ENCODE assay signal across 9 cellular contexts in the genomic region with DNA sequence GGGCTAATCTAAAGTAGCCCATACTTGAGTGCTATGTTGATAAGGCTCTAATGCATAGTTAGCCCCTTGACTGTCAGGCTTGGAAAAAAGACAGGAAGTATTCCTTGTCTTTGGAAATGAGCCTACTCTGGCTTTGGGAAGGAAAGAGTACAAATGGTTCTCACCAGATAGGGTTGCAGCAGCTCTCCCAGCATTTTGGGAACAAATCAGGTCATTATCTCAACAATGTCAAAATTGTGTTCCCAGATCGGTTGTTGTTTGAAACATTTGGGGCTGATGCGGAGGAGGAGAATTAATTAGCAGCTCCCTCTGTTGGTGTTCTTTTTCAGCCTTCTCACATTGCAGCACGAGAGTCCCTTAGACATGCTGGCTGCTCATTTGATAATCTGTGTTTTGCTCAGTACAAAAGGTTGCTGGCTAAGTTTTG. TPM values are rescaled to one million over a fixed set of nuclear protein-coding genes. Genes with fewer than 3 reads are reported as not detected.
A peak's percentile ranks its signal among the peaks of the same experiment; 100 is the strongest.
DNase-seq lines count a peak whose midpoint lies in the region; ATAC-seq and TF ChIP-seq lines count a peak whose summit lies in the region.
"Had no signal": no experiment of that assay in that cellular context is flagged by ENCODE, and none has a peak within 500 bp of the region (broad histone marks: within the 10 kb centered on the region; RNA-seq: fewer than 3 reads in every experiment).

No MANE protein-coding gene starts in this region.

- H3K4me1 ChIP-seq in MM.1S (ENCODE audit: low read length) (no peaks in the 10 kb centered on the region), lung (ENCODE audit: control insufficient read depth in 2 of 2, insufficient read depth in 2 of 2, low read length in 2 of 2) (peaks cover 0 to 10% of the 10 kb centered on the region in 2 donors)

- CTCF ChIA-PET in RWPE1 (lab: Yijun Ruan, JAX), result no interaction called here

- H3K4me2 ChIP-seq in MM.1S (ENCODE audit: low read depth, low read length), result no peak overlapping the region

- H3K9ac ChIP-seq in MM.1S (ENCODE audit: low read length), result no peak overlapping the region

- H2AFZ ChIP-seq in MM.1S (ENCODE audit: low read length), result no peak overlapping the region

- H3K27ac ChIP-seq in MM.1S (ENCODE audit: low read length) (no peak overlapping the region), lung (ENCODE audit: low read depth in 1 of 2, low read length in 1 of 2) (peak overlapping the region in 1 of 2 donors; percentile 74), RWPE1 (no peak overlapping the region)

- ATAC-seq in lung (ENCODE audit: insufficient read depth, low FRiP score), result peak; percentile 54
- no peak for ATAC-seq in GM18520 (IDR thresholded peaks at IDR 0.05; ENCODE audit: unreplicated experiment)
- ATAC-seq in HG03280 (IDR thresholded peaks at IDR 0.05; ENCODE audit: unreplicated experiment), result no peak

- H3K9me3 ChIP-seq in MM.1S (replicated peaks; ENCODE audit: insufficient read depth, low read length) (no peaks in the 10 kb centered on the region), lung (ENCODE audit: control insufficient read depth in 2 of 2, insufficient read depth in 1 of 2, low read length in 1 of 2) (no peaks in the 10 kb centered on the region)

- H3K9me2 ChIP-seq in MM.1S (replicated peaks; ENCODE audit: insufficient read depth, low read length), result no peaks in the 10 kb centered on the region

- no peaks in the 10 kb centered on the region for H3F3A ChIP-seq in MM.1S (ENCODE audit: insufficient read depth, low read length)

- no peaks in the 10 kb centered on the region for H3K36me3 ChIP-seq in MM.1S (replicated peaks; ENCODE audit: insufficient read depth, low read length)
- H3K36me3 ChIP-seq in lung (ENCODE audit: control insufficient read depth in 2 of 2, insufficient read depth in 2 of 2, low read length in 2 of 2), result peaks cover 0 to 7% of the 10 kb centered on the region in 2 donors

- POLR2A ChIA-PET in RWPE1 (lab: Yijun Ruan, JAX; ENCODE audit: low non-redundant PET), result no interaction called here

- WGBS in lung, 2 donors, result 12 to 43% methylated on average over 3 of the region's 3 CpGs

- H4K20me1 ChIP-seq in MM.1S (ENCODE audit: insufficient read depth, low read length), result no peaks in the 10 kb centered on the region

- H3K4me3 ChIP-seq in MM.1S (ENCODE audit: low read length), result no peak overlapping the region
- H3K4me3 ChIP-seq in lung, result no peak overlapping the region

- H3K27me3 ChIP-seq in MM.1S (replicated peaks; ENCODE audit: insufficient read depth, low read length), result no peaks in the 10 kb centered on the region
- no peaks in the 10 kb centered on the region for H3K27me3 ChIP-seq in lung (ENCODE audit: control insufficient read depth, insufficient read depth)

- peak; percentile 14 for DNase-seq in A172 (ENCODE audit: low spot score)
- no peak for DNase-seq in MM.1S
- peak; percentile 21 for DNase-seq in cerebellum (ENCODE audit: low spot score)
- DNase-seq in lung (ENCODE audit: low spot score), result no peak
- DNase-seq in stimulated activated CD4-positive, alpha-beta T cell treated with anti-CD3 and anti-CD28 coated beads, Interleukin-4, amount 100 ng/mL, for 1 hour, result no peak
- DNase-seq in RWPE1 (ENCODE audit: low spot score), result no peak
- DNase-seq: DND-41 had no signal

- peak; percentile 4; the same call in 1 of the 2 replicates for TF ChIP-seq CTCF in MM.1S (IDR thresholded peaks at IDR 0.05; ENCODE audit: low read length)
- TF ChIP-seq CTCF in lung (IDR thresholded peaks at IDR 0.05; ENCODE audit: control extremely low read depth, extremely low read depth), result no peak
- no peak for TF ChIP-seq CTCF in RWPE1 (conservative IDR thresholded peaks at IDR 0.05; ENCODE audit: low read depth)

- peaks cover 2% of the 10 kb centered on the region; the same call in 1 of the 2 replicates for H3K79me2 ChIP-seq in MM.1S (ENCODE audit: low read length)

RNA-seq across cellular contexts. Expression of gene KANK1, which starts 42.3 kb away (rescaled TPM):
- total RNA-seq in A172 (2014; rRNA removed; shearing (Covaris generic)), result 28.6 and 33.1 TPM in 2 replicates
- total RNA-seq in cerebellum, result 16.9 TPM
- 10 to 100 TPM; 30.2 to 30.3 TPM for total RNA-seq in lung
- 10 to 100 TPM; 15.8 to 23.7 TPM for polyA plus RNA-seq in lung

Comparison
In these comparisons a context has a peak if more than half of its experiments do, and no peak if none do; other contexts are left out.
1. DNase-seq: peak in A172 (single experiment) and cerebellum (single experiment); none in MM.1S (single experiment), lung (single experiment), stimulated activated CD4-positive, alpha-beta T cell treated with anti-CD3 and anti-CD28 coated beads, Interleukin-4, amount 100 ng/mL, for 1 hour (single experiment) and RWPE1 (single experiment).